In genomic region chr7:130124711-130125110, GRCh38 we compare ENCODE assay signal across 1 cellular context.
A peak's percentile ranks its signal among the peaks of the same experiment; 100 is the strongest.
TF ChIP-seq lines count a peak whose summit lies in the region.

No MANE protein-coding gene starts in this region.

TF ChIP-seq in K562, 482 proteins besides CTCF, POLR2A, EP300 and RAD21 (continued from another document and continues in another):
- TF ChIP-seq ATF1 (CRISPR knock-in tag; IDR thresholded peaks at IDR 0.05), result no peak
- 0 out of 2 replicates have a peak, but pooled peaks have one; percentile 52 for TF ChIP-seq ATF1 (tag; IDR thresholded peaks at IDR 0.05)
- TF ChIP-seq CBX1 (IDR thresholded peaks at IDR 0.05; ENCODE audit: low read depth), result no peak
- TF ChIP-seq TAF7 (tag; IDR thresholded peaks at IDR 0.05), result no peak
- no peak for TF ChIP-seq SMAD3 (CRISPR knock-in tag; conservative IDR thresholded peaks at IDR 0.05)
- TF ChIP-seq YBX1 (IDR thresholded peaks at IDR 0.05), result no peak
- TF ChIP-seq MEIS2 (IDR thresholded peaks at IDR 0.05; ENCODE audit: partially characterized antibody), result peak; percentile 65
- no peak for TF ChIP-seq PRMT5 (CRISPR knock-in tag; IDR thresholded peaks at IDR 0.05)
- TF ChIP-seq KLF13 (tag; IDR thresholded peaks at IDR 0.05; ENCODE audit: borderline replicate concordance, low read depth), result no peak
- TF ChIP-seq RFX5 (IDR thresholded peaks at IDR 0.05; ENCODE audit: low read depth, low read length), result no peak
- TF ChIP-seq POLR3A (IDR thresholded peaks at IDR 0.05; ENCODE audit: borderline replicate concordance, extremely low read depth, insufficient read depth, insufficient read length), result no peak
- TF ChIP-seq SIN3A (IDR thresholded peaks at IDR 0.05; ENCODE audit: borderline replicate concordance in 2 of 2, control insufficient read depth in 1 of 2, low read depth in 2 of 2, low read length in 2 of 2), result no peak
- no peak for TF ChIP-seq ZNF830 (CRISPR knock-in tag; IDR thresholded peaks at IDR 0.05)
- no peak for TF ChIP-seq HBP1 (CRISPR knock-in tag; IDR thresholded peaks at IDR 0.05)
- TF ChIP-seq BHLHE40 (IDR thresholded peaks at IDR 0.05; ENCODE audit: low read length), result no peak
- peak; percentile 28; the same call in 1 of the 2 replicates for TF ChIP-seq MAFG (tag; conservative IDR thresholded peaks at IDR 0.05)
- TF ChIP-seq MBD1 (CRISPR knock-in tag; IDR thresholded peaks at IDR 0.05), result no peak
- TF ChIP-seq, protein P1, sequence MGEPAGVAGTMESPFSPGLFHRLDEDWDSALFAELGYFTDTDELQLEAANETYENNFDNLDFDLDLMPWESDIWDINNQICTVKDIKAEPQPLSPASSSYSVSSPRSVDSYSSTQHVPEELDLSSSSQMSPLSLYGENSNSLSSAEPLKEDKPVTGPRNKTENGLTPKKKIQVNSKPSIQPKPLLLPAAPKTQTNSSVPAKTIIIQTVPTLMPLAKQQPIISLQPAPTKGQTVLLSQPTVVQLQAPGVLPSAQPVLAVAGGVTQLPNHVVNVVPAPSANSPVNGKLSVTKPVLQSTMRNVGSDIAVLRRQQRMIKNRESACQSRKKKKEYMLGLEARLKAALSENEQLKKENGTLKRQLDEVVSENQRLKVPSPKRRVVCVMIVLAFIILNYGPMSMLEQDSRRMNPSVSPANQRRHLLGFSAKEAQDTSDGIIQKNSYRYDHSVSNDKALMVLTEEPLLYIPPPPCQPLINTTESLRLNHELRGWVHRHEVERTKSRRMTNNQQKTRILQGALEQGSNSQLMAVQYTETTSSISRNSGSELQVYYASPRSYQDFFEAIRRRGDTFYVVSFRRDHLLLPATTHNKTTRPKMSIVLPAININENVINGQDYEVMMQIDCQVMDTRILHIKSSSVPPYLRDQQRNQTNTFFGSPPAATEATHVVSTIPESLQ (CRISPR knock-in tag; IDR thresholded peaks at IDR 0.05), result 0 out of 2 replicates have a peak, but pooled peaks have one; percentile 74
- no peak for TF ChIP-seq ELF2 (CRISPR knock-in tag; IDR thresholded peaks at IDR 0.05)
- TF ChIP-seq POLR2H (tag; IDR thresholded peaks at IDR 0.05; ENCODE audit: low read depth), result no peak
- TF ChIP-seq ARID1B (IDR thresholded peaks at IDR 0.05), result peak; percentile 81
- no peak for TF ChIP-seq SMAD2 (IDR thresholded peaks at IDR 0.05; ENCODE audit: low read depth, low read length)
- no peak for TF ChIP-seq ZNF431 (CRISPR knock-in tag; IDR thresholded peaks at IDR 0.05)
- no peak for TF ChIP-seq ZNF347 (CRISPR knock-in tag; IDR thresholded peaks at IDR 0.05; ENCODE audit: low read depth)
- no peak for TF ChIP-seq ZNF224 (CRISPR knock-in tag; IDR thresholded peaks at IDR 0.05)
- TF ChIP-seq RAD51 (IDR thresholded peaks at IDR 0.05; ENCODE audit: borderline replicate concordance, low read depth), result no peak
- TF ChIP-seq NFE2 (IDR thresholded peaks at IDR 0.05; ENCODE audit: low read depth), result peak; percentile 31; the same call in 1 of the 2 replicates
- TF ChIP-seq FOXK2 (conservative IDR thresholded peaks at IDR 0.05 in 1 of 2, IDR thresholded peaks at IDR 0.05 in 1 of 2; ENCODE audit: low read depth in 2 of 2), result 0 out of 4 replicates have a peak, but pooled peaks have one; percentile 22 to 36
- no peak for TF ChIP-seq ELK3 (CRISPR knock-in tag; IDR thresholded peaks at IDR 0.05)
- no peak for TF ChIP-seq CBX5 (IDR thresholded peaks at IDR 0.05; ENCODE audit: borderline replicate concordance, low read depth)
- TF ChIP-seq, protein P2, sequence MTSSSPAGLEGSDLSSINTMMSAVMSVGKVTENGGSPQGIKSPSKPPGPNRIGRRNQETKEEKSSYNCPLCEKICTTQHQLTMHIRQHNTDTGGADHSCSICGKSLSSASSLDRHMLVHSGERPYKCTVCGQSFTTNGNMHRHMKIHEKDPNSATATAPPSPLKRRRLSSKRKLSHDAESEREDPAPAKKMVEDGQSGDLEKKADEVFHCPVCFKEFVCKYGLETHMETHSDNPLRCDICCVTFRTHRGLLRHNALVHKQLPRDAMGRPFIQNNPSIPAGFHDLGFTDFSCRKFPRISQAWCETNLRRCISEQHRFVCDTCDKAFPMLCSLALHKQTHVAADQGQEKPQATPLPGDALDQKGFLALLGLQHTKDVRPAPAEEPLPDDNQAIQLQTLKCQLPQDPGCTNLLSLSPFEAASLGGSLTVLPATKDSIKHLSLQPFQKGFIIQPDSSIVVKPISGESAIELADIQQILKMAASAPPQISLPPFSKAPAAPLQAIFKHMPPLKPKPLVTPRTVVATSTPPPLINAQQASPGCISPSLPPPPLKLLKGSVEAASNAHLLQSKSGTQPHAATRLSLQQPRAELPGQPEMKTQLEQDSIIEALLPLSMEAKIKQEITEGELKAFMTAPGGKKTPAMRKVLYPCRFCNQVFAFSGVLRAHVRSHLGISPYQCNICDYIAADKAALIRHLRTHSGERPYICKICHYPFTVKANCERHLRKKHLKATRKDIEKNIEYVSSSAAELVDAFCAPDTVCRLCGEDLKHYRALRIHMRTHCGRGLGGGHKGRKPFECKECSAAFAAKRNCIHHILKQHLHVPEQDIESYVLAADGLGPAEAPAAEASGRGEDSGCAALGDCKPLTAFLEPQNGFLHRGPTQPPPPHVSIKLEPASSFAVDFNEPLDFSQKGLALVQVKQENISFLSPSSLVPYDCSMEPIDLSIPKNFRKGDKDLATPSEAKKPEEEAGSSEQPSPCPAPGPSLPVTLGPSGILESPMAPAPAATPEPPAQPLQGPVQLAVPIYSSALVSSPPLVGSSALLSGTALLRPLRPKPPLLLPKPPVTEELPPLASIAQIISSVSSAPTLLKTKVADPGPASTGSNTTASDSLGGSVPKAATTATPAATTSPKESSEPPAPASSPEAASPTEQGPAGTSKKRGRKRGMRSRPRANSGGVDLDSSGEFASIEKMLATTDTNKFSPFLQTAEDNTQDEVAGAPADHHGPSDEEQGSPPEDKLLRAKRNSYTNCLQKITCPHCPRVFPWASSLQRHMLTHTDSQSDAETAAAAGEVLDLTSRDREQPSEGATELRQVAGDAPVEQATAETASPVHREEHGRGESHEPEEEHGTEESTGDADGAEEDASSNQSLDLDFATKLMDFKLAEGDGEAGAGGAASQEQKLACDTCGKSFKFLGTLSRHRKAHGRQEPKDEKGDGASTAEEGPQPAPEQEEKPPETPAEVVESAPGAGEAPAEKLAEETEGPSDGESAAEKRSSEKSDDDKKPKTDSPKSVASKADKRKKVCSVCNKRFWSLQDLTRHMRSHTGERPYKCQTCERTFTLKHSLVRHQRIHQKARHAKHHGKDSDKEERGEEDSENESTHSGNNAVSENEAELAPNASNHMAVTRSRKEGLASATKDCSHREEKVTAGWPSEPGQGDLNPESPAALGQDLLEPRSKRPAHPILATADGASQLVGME (CRISPR knock-in tag; IDR thresholded peaks at IDR 0.05), result no peak
- no peak for TF ChIP-seq RHOXF2B (CRISPR knock-in tag; conservative IDR thresholded peaks at IDR 0.05)
- TF ChIP-seq CBX3 (IDR thresholded peaks at IDR 0.05; ENCODE audit: borderline replicate concordance in 1 of 2, low read length in 2 of 2), result no peak
- TF ChIP-seq NFE2L1 (tag; IDR thresholded peaks at IDR 0.05; ENCODE audit: borderline replicate concordance, low read depth), result no peak
- no peak for TF ChIP-seq ZNF3 (CRISPR knock-in tag; IDR thresholded peaks at IDR 0.05)
- no peak for TF ChIP-seq GABPB2 (CRISPR knock-in tag; conservative IDR thresholded peaks at IDR 0.05)
- no peak for TF ChIP-seq BDP1 (IDR thresholded peaks at IDR 0.05; ENCODE audit: insufficient read depth, insufficient read length)
- TF ChIP-seq LARP7 (IDR thresholded peaks at IDR 0.05), result no peak
- TF ChIP-seq SAP30 (IDR thresholded peaks at IDR 0.05; ENCODE audit: borderline replicate concordance, insufficient read depth, low read depth, low read length, poor library complexity, severe bottlenecking), result no peak
- no peak for TF ChIP-seq TEAD2 (tag; IDR thresholded peaks at IDR 0.05)
- TF ChIP-seq CBFA2T2 (conservative IDR thresholded peaks at IDR 0.05), result peak; percentile 53; the same call in 1 of the 2 replicates
- TF ChIP-seq, protein P3, sequence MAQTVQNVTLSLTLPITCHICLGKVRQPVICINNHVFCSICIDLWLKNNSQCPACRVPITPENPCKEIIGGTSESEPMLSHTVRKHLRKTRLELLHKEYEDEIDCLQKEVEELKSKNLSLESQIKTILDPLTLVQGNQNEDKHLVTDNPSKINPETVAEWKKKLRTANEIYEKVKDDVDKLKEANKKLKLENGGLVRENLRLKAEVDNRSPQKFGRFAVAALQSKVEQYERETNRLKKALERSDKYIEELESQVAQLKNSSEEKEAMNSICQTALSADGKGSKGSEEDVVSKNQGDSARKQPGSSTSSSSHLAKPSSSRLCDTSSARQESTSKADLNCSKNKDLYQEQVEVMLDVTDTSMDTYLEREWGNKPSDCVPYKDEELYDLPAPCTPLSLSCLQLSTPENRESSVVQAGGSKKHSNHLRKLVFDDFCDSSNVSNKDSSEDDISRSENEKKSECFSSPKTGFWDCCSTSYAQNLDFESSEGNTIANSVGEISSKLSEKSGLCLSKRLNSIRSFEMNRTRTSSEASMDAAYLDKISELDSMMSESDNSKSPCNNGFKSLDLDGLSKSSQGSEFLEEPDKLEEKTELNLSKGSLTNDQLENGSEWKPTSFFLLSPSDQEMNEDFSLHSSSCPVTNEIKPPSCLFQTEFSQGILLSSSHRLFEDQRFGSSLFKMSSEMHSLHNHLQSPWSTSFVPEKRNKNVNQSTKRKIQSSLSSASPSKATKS (CRISPR knock-in tag; IDR thresholded peaks at IDR 0.05), result no peak
- TF ChIP-seq, protein P4, sequence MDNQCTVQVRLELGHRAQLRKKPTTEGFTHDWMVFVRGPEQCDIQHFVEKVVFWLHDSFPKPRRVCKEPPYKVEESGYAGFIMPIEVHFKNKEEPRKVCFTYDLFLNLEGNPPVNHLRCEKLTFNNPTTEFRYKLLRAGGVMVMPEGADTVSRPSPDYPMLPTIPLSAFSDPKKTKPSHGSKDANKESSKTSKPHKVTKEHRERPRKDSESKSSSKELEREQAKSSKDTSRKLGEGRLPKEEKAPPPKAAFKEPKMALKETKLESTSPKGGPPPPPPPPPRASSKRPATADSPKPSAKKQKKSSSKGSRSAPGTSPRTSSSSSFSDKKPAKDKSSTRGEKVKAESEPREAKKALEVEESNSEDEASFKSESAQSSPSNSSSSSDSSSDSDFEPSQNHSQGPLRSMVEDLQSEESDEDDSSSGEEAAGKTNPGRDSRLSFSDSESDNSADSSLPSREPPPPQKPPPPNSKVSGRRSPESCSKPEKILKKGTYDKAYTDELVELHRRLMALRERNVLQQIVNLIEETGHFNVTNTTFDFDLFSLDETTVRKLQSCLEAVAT (IDR thresholded peaks at IDR 0.05), result no peak
- TF ChIP-seq NR4A1 (CRISPR knock-in tag; IDR thresholded peaks at IDR 0.05), result no peak
- no peak for TF ChIP-seq NR4A1 (tag; IDR thresholded peaks at IDR 0.05)
- peak; percentile 69 for TF ChIP-seq DPF2 (IDR thresholded peaks at IDR 0.05)
- no peak for TF ChIP-seq FOXJ2 (tag; IDR thresholded peaks at IDR 0.05)
- no peak for TF ChIP-seq SREBF2 (CRISPR knock-in tag; IDR thresholded peaks at IDR 0.05)
- TF ChIP-seq, protein P5, sequence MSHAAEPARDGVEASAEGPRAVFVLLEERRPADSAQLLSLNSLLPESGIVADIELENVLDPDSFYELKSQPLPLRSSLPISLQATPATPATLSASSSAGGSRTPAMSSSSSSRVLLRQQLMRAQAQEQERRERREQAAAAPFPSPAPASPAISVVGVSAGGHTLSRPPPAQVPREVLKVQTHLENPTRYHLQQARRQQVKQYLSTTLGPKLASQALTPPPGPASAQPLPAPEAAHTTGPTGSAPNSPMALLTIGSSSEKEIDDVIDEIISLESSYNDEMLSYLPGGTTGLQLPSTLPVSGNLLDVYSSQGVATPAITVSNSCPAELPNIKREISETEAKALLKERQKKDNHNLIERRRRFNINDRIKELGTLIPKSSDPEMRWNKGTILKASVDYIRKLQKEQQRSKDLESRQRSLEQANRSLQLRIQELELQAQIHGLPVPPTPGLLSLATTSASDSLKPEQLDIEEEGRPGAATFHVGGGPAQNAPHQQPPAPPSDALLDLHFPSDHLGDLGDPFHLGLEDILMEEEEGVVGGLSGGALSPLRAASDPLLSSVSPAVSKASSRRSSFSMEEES (CRISPR knock-in tag; IDR thresholded peaks at IDR 0.05), result no peak
- TF ChIP-seq TRIM24 (IDR thresholded peaks at IDR 0.05), result no peak
- peak; percentile 46; the same call in 1 of the 2 replicates for TF ChIP-seq CREB1 (IDR thresholded peaks at IDR 0.05)
- no peak; the same call in 1 of the 2 replicates for TF ChIP-seq CREB1 (CRISPR knock-in tag; IDR thresholded peaks at IDR 0.05)
- TF ChIP-seq FOSL1 (tag; conservative IDR thresholded peaks at IDR 0.05), result no peak
- TF ChIP-seq HMG20A (CRISPR knock-in tag; conservative IDR thresholded peaks at IDR 0.05), result no peak
- no peak for TF ChIP-seq MTF1 (CRISPR knock-in tag; IDR thresholded peaks at IDR 0.05; ENCODE audit: borderline replicate concordance)
- no peak for TF ChIP-seq ZNF76 (CRISPR knock-in tag; IDR thresholded peaks at IDR 0.05; ENCODE audit: borderline replicate concordance)
- no peak for TF ChIP-seq ZNF766 (CRISPR knock-in tag; conservative IDR thresholded peaks at IDR 0.05)
- no peak for TF ChIP-seq ZFP36 (IDR thresholded peaks at IDR 0.05; ENCODE audit: low read depth, low read length, partially characterized antibody)
- TF ChIP-seq TAL1 (IDR thresholded peaks at IDR 0.05), result peak; percentile 61
